8 cellular contexts compared by ENCODE assay signal in the genomic region with DNA sequence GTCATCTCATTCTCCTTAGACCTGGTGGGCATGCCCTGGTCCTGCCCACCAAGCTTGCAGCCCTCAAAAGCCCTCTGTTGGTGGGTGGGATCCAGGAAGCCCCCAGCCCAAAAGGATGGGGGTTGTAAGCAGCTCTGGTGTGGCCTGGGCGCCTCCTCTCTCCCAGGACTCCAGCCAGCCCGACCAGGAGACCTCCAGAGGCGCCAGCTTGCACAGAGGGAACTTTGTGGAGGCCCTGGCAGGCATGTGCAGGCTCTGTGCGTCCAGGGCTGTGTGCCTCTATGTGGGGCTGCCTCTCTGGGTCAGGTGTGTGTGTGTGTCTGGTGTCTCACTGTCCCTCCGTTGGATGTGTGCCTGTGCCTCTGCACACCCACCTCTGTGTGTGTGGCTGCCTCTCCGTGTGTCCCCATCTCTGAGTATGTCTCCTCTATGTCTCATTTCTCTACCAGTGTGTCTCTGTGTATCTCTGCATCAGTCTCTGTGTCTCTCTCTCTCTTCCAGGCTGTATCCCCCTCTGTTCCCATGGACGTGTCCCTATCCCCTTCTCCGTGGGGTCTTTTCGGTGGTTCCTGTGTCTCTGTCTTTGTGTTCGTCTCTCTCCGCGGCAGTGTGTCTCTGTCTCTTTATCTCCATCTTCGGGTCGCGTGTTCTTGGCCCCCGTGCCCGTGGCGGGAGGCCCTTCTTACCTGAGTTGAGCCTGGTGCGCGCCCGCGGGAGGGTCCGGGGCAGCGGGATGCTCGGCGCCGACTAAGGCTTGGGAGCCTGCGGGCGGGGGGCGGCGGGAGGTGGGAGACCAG. TPM values are rescaled to one million over a fixed set of nuclear protein-coding genes. Genes with fewer than 3 reads are reported as not detected.
DNase-seq lines count a peak whose midpoint lies in the region; ATAC-seq and TF ChIP-seq lines count a peak whose summit lies in the region.

No MANE protein-coding gene starts in this region.

- H3K4me3 ChIP-seq in AG04450 (ENCODE audit: low read depth, low read length) (peak overlapping the region; percentile 25), HFF-Myc (replicated peaks; ENCODE audit: low read depth, low read length) (peak overlapping the region; percentile 34), astrocyte of the spinal cord (ENCODE audit: low read depth, low read length) (peak overlapping the region; percentile 21), upper lobe of right lung (peak overlapping the region; percentile 38)

- intact Hi-C loops in upper lobe of right lung (cut with DNase I): no loop called here

- CTCF ChIA-PET in AG04450 (lab: Charles Lee): no interaction called here

- H3K9me3 ChIP-seq in AG04450 (ENCODE audit: control insufficient read depth, insufficient read depth, low read length) (no peaks in the 10 kb centered on the region), upper lobe of right lung (no peaks in the 10 kb centered on the region)

- no peaks in the 10 kb centered on the region for H3K4me1 ChIP-seq in upper lobe of right lung
- H3K4me1 ChIP-seq in foreskin keratinocyte: no peaks in the 10 kb centered on the region

- peaks cover 30% of the 10 kb centered on the region for H3K27me3 ChIP-seq in AG04450 (ENCODE audit: control insufficient read depth, insufficient read depth, low read length)
- H3K27me3 ChIP-seq in upper lobe of right lung: no peaks in the 10 kb centered on the region
- H3K27me3 ChIP-seq in foreskin keratinocyte: peaks cover 42% of the 10 kb centered on the region

- in situ Hi-C loops in astrocyte of the spinal cord (cut with HindIII; ENCODE audit: low sequenced_read_pairs): no loop called here

- H3K27ac ChIP-seq in AG04450 (ENCODE audit: low read depth, low read length) (no peak overlapping the region), upper lobe of right lung (no peak overlapping the region), foreskin keratinocyte (no peak overlapping the region)

- TF ChIP-seq CTCF in AG04450 (IDR thresholded peaks at IDR 0.05; ENCODE audit: low read depth, low read length) (no peak), HFF-Myc (IDR thresholded peaks at IDR 0.05; ENCODE audit: low read depth, low read length, missing control alignments) (no peak), astrocyte of the spinal cord (IDR thresholded peaks at IDR 0.05; ENCODE audit: low read depth, low read length) (no peak), upper lobe of right lung (IDR thresholded peaks at IDR 0.05) (no peak), foreskin keratinocyte (conservative IDR thresholded peaks at IDR 0.05) (no peak)

- no peak for ATAC-seq in upper lobe of right lung
- no peak for ATAC-seq in foreskin keratinocyte

- no peak for DNase-seq in AG04450 (ENCODE audit: low read depth, low spot score)
- DNase-seq in HFF-Myc (ENCODE audit: extremely low read depth, low read depth): no peak
- no peak for DNase-seq in astrocyte of the spinal cord (ENCODE audit: low read depth, low spot score)
- peak; percentile 72 for DNase-seq in medulla oblongata (ENCODE audit: extremely low spot score)
- DNase-seq in upper lobe of right lung: no peak
- DNase-seq in NCI-H446 (lab: John Stamatoyannopoulos, UW): no peak
- DNase-seq in foreskin keratinocyte: no peak
- no peak for DNase-seq in GDM1 (lab: John Stamatoyannopoulos, UW)

- no peaks in the 10 kb centered on the region for H3K36me3 ChIP-seq in upper lobe of right lung

- POLR2A ChIA-PET in AG04450 (lab: Yijun Ruan, JAX): no interaction called here

RNA-seq across cellular contexts. Expression of a gene that starts 0.5 kb away (rescaled TPM):
- 0.09 TPM in 1 of 2 replicates, not detected in the other for polyA plus RNA-seq in AG04450 (2011; rRNA removed)
- polyA minus RNA-seq in AG04450 (2011; rRNA and poly(A)+ RNA removed): not detected in 2 replicates
- 0.61 TPM for total RNA-seq in upper lobe of right lung
- total RNA-seq in foreskin keratinocyte: not detected in 2 replicates
- 0.10 and 0.13 TPM in 2 replicates for polyA plus RNA-seq in foreskin keratinocyte
